21 cellular contexts compared by ENCODE assay signal in the genomic region with DNA sequence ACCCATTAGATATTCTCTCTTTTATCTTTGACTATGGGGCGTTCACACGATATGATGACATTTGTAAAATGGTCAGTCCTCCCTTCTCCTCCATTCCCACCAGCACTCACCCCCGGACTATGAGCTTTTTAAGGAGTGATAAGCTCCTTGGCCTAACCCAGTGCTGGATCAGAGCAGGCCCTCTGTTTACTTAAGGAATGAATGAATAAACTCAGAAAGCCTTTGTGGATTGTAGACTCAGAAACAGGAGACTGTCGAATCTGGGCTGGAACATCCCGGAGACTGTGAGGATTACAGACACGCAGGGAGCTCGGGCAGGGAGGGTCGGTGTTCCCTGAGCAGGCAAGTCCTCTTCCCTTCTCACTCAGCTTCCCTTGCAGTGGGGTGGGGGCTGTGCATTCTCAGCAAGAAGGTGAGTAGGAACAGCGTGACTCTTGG. TPM values are rescaled to one million over a fixed set of nuclear protein-coding genes. Genes with fewer than 3 reads are reported as not detected.
DNase-seq lines count a peak whose midpoint lies in the region; ATAC-seq, FAIRE-seq and TF ChIP-seq lines count a peak whose summit lies in the region.
"Had no signal": no experiment of that assay in that cellular context is flagged by ENCODE, and none has a peak within 500 bp of the region (broad histone marks: within the 10 kb centered on the region; RNA-seq: fewer than 3 reads in every experiment).

No MANE protein-coding gene starts in this region.

- no peaks in the 10 kb centered on the region for H3K36me3 Mint-ChIP-seq in CD4-positive, alpha-beta T cell (ENCODE audit: low read depth)
- H3K36me3 Mint-ChIP-seq: CD8-positive, alpha-beta T cell; natural killer cell treated with Interleukin-12 subunit alpha and Interleukin-12 subunit beta and Interleukin-15 and Interleukin-18, amount 100 ng/mL, for 72 hours had no signal

- H3K27me3 Mint-ChIP-seq in CD4-positive, alpha-beta T cell = no peaks in the 10 kb centered on the region

- H3K56ac ChIP-seq in H1 (replicated peaks; ENCODE audit: insufficient read length, low read depth, low read length) (no peak overlapping the region), mesendoderm (ENCODE audit: low read length) (peak overlapping the region; percentile 18)

- H3K23me2 ChIP-seq in H1 (ENCODE audit: low read depth, low read length) = no peaks in the 10 kb centered on the region; the same call in 1 of the 2 replicates

- H3K79me2 ChIP-seq in H1 (ENCODE audit: control insufficient read depth in 1 of 2, insufficient read depth in 2 of 2, low read length in 2 of 2) (no peaks in the 10 kb centered on the region), mesendoderm (ENCODE audit: control insufficient read depth, insufficient read depth, low read length) (no peaks in the 10 kb centered on the region), OCI-LY7 (ENCODE audit: insufficient read depth, low read depth, low read length) (no peaks in the 10 kb centered on the region)

- H3K18ac ChIP-seq in H1 (ENCODE audit: extremely low read depth, low read length) (no peak overlapping the region), mesendoderm (ENCODE audit: low read length) (no peak overlapping the region)

- POLR2A ChIA-PET in H1 (lab: Charles Lee; ENCODE audit: partially characterized antibody) = no interaction called here
- POLR2A ChIA-PET in OCI-LY7 (lab: Charles Lee) = interaction anchor here (0.8 to 1.2 kb wide), 2 partner anchors 12 to 22 kb away, joined by 3 read pairs; no protein-coding TSS in a partner anchor
- POLR2A ChIA-PET in CD4-positive, alpha-beta T cell (lab: Charles Lee) = no interaction called here

- H4K8ac ChIP-seq in H1 (ENCODE audit: extremely low read depth, insufficient read depth, low read length) = no peak overlapping the region
- no peak overlapping the region for H4K8ac ChIP-seq in mesendoderm (ENCODE audit: low read depth, low read length)

- H2AK5ac ChIP-seq in H1 (ENCODE audit: low read depth, low read length) (no peak overlapping the region), mesendoderm (ENCODE audit: low read length) (no peak overlapping the region)

- H3K4me1 Mint-ChIP-seq in CD4-positive, alpha-beta T cell (ENCODE audit: low read depth) = peaks cover under 1% of the 10 kb centered on the region

- FAIRE-seq in H1 (lab: Jason Lieb, UNC) = no peak
- FAIRE-seq: endothelial cell of umbilical vein had no signal

- H3K79me1 ChIP-seq in H1 (ENCODE audit: low read depth, low read length) (no peaks in the 10 kb centered on the region), mesendoderm (ENCODE audit: low read length) (no peaks in the 10 kb centered on the region)

- H2BK120ac ChIP-seq in H1 (replicated peaks; ENCODE audit: low read depth, low read length) = no peak overlapping the region
- no peak overlapping the region for H2BK120ac ChIP-seq in mesendoderm (ENCODE audit: low read depth, low read length)

- H3K4me1 ChIP-seq in H1 (replicated peaks in 1 of 4; ENCODE audit: control insufficient read depth in 3 of 4, insufficient read depth in 4 of 4, low read length in 3 of 4) (peaks cover 2 to 9% (median 6%) of the 10 kb centered on the region in 4 experiments; a peak in 3 of 7 replicates), mesendoderm (ENCODE audit: control insufficient read depth, low read depth, low read length) (peaks cover 9% of the 10 kb centered on the region), spleen (peaks cover 0 to 5% (median 0%) of the 10 kb centered on the region in 6 donors), OCI-LY7 (ENCODE audit: insufficient read depth, low read length, poor library complexity, severe bottlenecking) (no peaks in the 10 kb centered on the region)

- H2BK20ac ChIP-seq in H1 (ENCODE audit: low read length) = no peak overlapping the region

- no peak overlapping the region for H3K4ac ChIP-seq in H1 (replicated peaks; ENCODE audit: insufficient read length, low read depth, low read length)
- no peak overlapping the region for H3K4ac ChIP-seq in mesendoderm (ENCODE audit: low read depth, low read length)

- no peak for TF ChIP-seq POLR2A in H1 (IDR thresholded peaks at IDR 0.05; ENCODE audit: control extremely low read depth in 1 of 2, low read depth in 2 of 2, low read length in 2 of 2)
- no peak for TF ChIP-seq POLR2A in spleen (IDR thresholded peaks at IDR 0.05)

- H2AFZ ChIP-seq in H1 (ENCODE audit: low read length) = peak overlapping the region; percentile 53; the same call in 1 of the 2 replicates
- no peak overlapping the region for H2AFZ ChIP-seq in OCI-LY7 (ENCODE audit: low read length)

- no peak overlapping the region for H3K4me2 ChIP-seq in H1 (ENCODE audit: insufficient read depth in 1 of 2, low read depth in 2 of 2, low read length in 2 of 2)
- H3K4me2 ChIP-seq in mesendoderm (ENCODE audit: low read length) = no peak overlapping the region
- no peak overlapping the region for H3K4me2 ChIP-seq in OCI-LY7 (ENCODE audit: low read length)

- no peaks in the 10 kb centered on the region for H3K9me2 ChIP-seq in OCI-LY7 (ENCODE audit: insufficient read depth, low read length)

- no peak overlapping the region for H4K91ac ChIP-seq in H1 (replicated peaks; ENCODE audit: insufficient read length, low read length)

- H3K27me3 ChIP-seq in MG63 (no peaks in the 10 kb centered on the region), H1 (replicated peaks in 1 of 4; ENCODE audit: control insufficient read depth in 3 of 4, extremely low read depth in 1 of 4, insufficient read depth in 3 of 4, low read length in 3 of 4) (peaks cover 0 to 17% (median 12%) of the 10 kb centered on the region in 4 experiments; a peak in 6 of 7 replicates), mesendoderm (ENCODE audit: insufficient read depth, low read length, poor library complexity) (no peaks in the 10 kb centered on the region), spleen (replicated peaks in 1 of 7) (no peaks in the 10 kb centered on the region)
- H3K27me3 ChIP-seq in CD4-positive, alpha-beta T cell (ENCODE audit: control insufficient read depth, insufficient read depth, low read length) = no peaks in the 10 kb centered on the region

- H2BK15ac ChIP-seq in H1 (ENCODE audit: low read length) (no peak overlapping the region), mesendoderm (replicated peaks; ENCODE audit: low read depth) (no peak overlapping the region)

- H3K9me3 Mint-ChIP-seq in CD4-positive, alpha-beta T cell = no peaks in the 10 kb centered on the region
- H3K9me3 Mint-ChIP-seq: CD8-positive, alpha-beta T cell; dendritic cell treated with granulocyte-macrophage colony-stimulating factor and Interleukin-4, amounts not matched to agents 40 ng/mL and 50 ng/mL, for 4 days; natural killer cell treated with Interleukin-12 subunit alpha and Interleukin-12 subunit beta and Interleukin-15 and Interleukin-18, amount 100 ng/mL, for 72 hours had no signal

- H4K20me1 ChIP-seq in H1 (replicated peaks in 1 of 2; ENCODE audit: control insufficient read depth in 1 of 2, insufficient read depth in 2 of 2, low read length in 2 of 2) (no peaks in the 10 kb centered on the region), OCI-LY7 (ENCODE audit: insufficient read depth, low read length) (no peaks in the 10 kb centered on the region)

- H2BK5ac ChIP-seq in H1 (ENCODE audit: low read depth, low read length) (no peak overlapping the region), mesendoderm (ENCODE audit: low read length) (no peak overlapping the region)

- ATAC-seq in HG02759 (IDR thresholded peaks at IDR 0.05; ENCODE audit: unreplicated experiment) = no peak
- no peak for ATAC-seq in CD4-positive, alpha-beta T cell (ENCODE audit: poor library complexity)
- ATAC-seq: CD8-positive, alpha-beta T cell; natural killer cell treated with Interleukin-12 subunit alpha and Interleukin-12 subunit beta and Interleukin-15 and Interleukin-18, amount 100 ng/mL, for 72 hours had no signal

- 90% methylated on average over 9 of the region's 9 CpGs; no CpG with 5 or more reads in 1 of the 2 experiments for WGBS in H1 (ENCODE audit: extremely low coverage in 1 of 2, insufficient coverage in 1 of 2, insufficient read length in 1 of 2, insufficient replicate concordance in 2 of 2, low coverage in 1 of 2, low lambda C conversion rate in 2 of 2, missing lambda C conversion rate in 1 of 2), 2 experiments
- WGBS in mesendoderm (ENCODE audit: extremely low coverage, insufficient coverage, low lambda C conversion rate) = no CpG with 5 or more reads among the region's 9 CpGs
- WGBS in spleen, 5 donors = 84 to 98% (median 89%) methylated on average over 9 of the region's 9 CpGs

- TF ChIP-seq CTCF in H1 (IDR thresholded peaks at IDR 0.05; ENCODE audit: control extremely low read depth in 1 of 3, insufficient read depth in 1 of 3, low read depth in 1 of 3, low read length in 3 of 3) = no peak
- no peak for TF ChIP-seq CTCF in spleen (IDR thresholded peaks at IDR 0.05 in 8 of 11, conservative IDR thresholded peaks at IDR 0.05 in 3 of 11)
- no peak for TF ChIP-seq CTCF in OCI-LY7 (conservative IDR thresholded peaks at IDR 0.05; ENCODE audit: low read length)
- no peak for TF ChIP-seq CTCF in CD4-positive, alpha-beta T cell (IDR thresholded peaks at IDR 0.05)

- H3K27ac ChIP-seq in H1 (ENCODE audit: low read depth, low read length) (no peak overlapping the region), mesendoderm (ENCODE audit: low read depth, low read length) (no peak overlapping the region), spleen (no peak overlapping the region), OCI-LY7 (ENCODE audit: low read depth, low read length, poor library complexity, severe bottlenecking) (no peak overlapping the region)
- no peak overlapping the region for H3K27ac ChIP-seq in CD4-positive, alpha-beta T cell (ENCODE audit: low read depth, low read length)
- H3K27ac ChIP-seq: HL-60, thoracic aorta had no signal

- H3K27ac Mint-ChIP-seq in CD4-positive, alpha-beta T cell = no peak overlapping the region
- H3K27ac Mint-ChIP-seq: CD8-positive, alpha-beta T cell; dendritic cell treated with granulocyte-macrophage colony-stimulating factor and Interleukin-4, amounts not matched to agents 40 ng/mL and 50 ng/mL, for 4 days; natural killer cell treated with Interleukin-12 subunit alpha and Interleukin-12 subunit beta and Interleukin-15 and Interleukin-18, amount 100 ng/mL, for 72 hours had no signal

- TF ChIP-seq RAD21 in H1 (IDR thresholded peaks at IDR 0.05 in 1 of 2, conservative IDR thresholded peaks at IDR 0.05 in 1 of 2; ENCODE audit: low read depth in 2 of 2, low read length in 2 of 2) = no peak

- H4K5ac ChIP-seq in H1 (ENCODE audit: insufficient read length, low read depth, low read length) (no peak overlapping the region), mesendoderm (ENCODE audit: low read length) (no peak overlapping the region)

- no peak overlapping the region for H3K23ac ChIP-seq in H1 (ENCODE audit: insufficient read length)
- H3K23ac ChIP-seq in mesendoderm (ENCODE audit: low read length) = no peak overlapping the region

- no peak overlapping the region for H3K4me3 ChIP-seq in MG63
- no peak overlapping the region for H3K4me3 ChIP-seq in H1 (ENCODE audit: extremely low read depth in 1 of 4, insufficient read depth in 2 of 4, low read depth in 3 of 4, low read length in 4 of 4)
- no peak overlapping the region for H3K4me3 ChIP-seq in mesendoderm (ENCODE audit: low read length)
- H3K4me3 ChIP-seq in spleen = no peak overlapping the region
- H3K4me3 ChIP-seq in OCI-LY7 (ENCODE audit: low read depth, low read length, poor library complexity, severe bottlenecking) = no peak overlapping the region
- H3K4me3 ChIP-seq: thoracic aorta had no signal

- CTCF ChIA-PET in H1 (lab: Charles Lee; ENCODE audit: partially characterized antibody) (interaction anchor here (0.9 to 1.4 kb wide), 7 partner anchors 9 to 77 kb away, joined by 3 to 8 read pairs (median 4); no protein-coding TSS in a partner anchor), OCI-LY7 (lab: Charles Lee; ENCODE audit: unreplicated experiment) (no interaction called here)
- CTCF ChIA-PET in CD4-positive, alpha-beta T cell (lab: Charles Lee) = no interaction called here

- BruUV-seq in OCI-LY7 (replicated peaks; lab: Mats Ljungman, UMichigan) = no TSS peak

- TF ChIP-seq EP300 in H1 (IDR thresholded peaks at IDR 0.05; ENCODE audit: borderline replicate concordance in 1 of 2, low read depth in 2 of 2, low read length in 2 of 2) = no peak

- no peak overlapping the region for H3K14ac ChIP-seq in H1 (ENCODE audit: insufficient read length)

- H3K9ac ChIP-seq in H1 (replicated peaks in 1 of 4; ENCODE audit: extremely low read depth in 1 of 4, low read depth in 3 of 4, low read length in 3 of 4) (no peak overlapping the region), mesendoderm (ENCODE audit: low read length) (no peak overlapping the region)

- H3K9me3 ChIP-seq in MG63 (no peaks in the 10 kb centered on the region), H1 (ENCODE audit: insufficient read depth in 2 of 2, low read depth in 1 of 2, low read length in 1 of 2) (no peaks in the 10 kb centered on the region), spleen (no peaks in the 10 kb centered on the region), OCI-LY7 (ENCODE audit: low read length) (no peaks in the 10 kb centered on the region)
- no peaks in the 10 kb centered on the region for H3K9me3 ChIP-seq in CD4-positive, alpha-beta T cell (ENCODE audit: control insufficient read depth, low read length)
- H3K9me3 ChIP-seq: thoracic aorta had no signal

- no peak overlapping the region for H3K4me3 Mint-ChIP-seq in CD4-positive, alpha-beta T cell
- H3K4me3 Mint-ChIP-seq: CD8-positive, alpha-beta T cell; dendritic cell treated with granulocyte-macrophage colony-stimulating factor and Interleukin-4, amounts not matched to agents 40 ng/mL and 50 ng/mL, for 4 days; natural killer cell treated with Interleukin-12 subunit alpha and Interleukin-12 subunit beta and Interleukin-15 and Interleukin-18, amount 100 ng/mL, for 72 hours had no signal

- intact Hi-C loops in spleen (cut with DNase I; ENCODE audit: low total_unique reads) = no loop called here
- intact Hi-C loops in OCI-LY7 (cut with micrococcal nuclease; ENCODE audit: unreplicated experiment) = no loop called here
- intact Hi-C loops in CD4-positive, alpha-beta T cell (cut with DNase I, micrococcal nuclease) = no loop called here

- no peak overlapping the region for H2BK12ac ChIP-seq in H1 (ENCODE audit: low read depth, low read length)

- DNase-seq in MG63 (peak; percentile 21), H1 (ENCODE audit: low read depth in 1 of 2, low spot score in 2 of 2) (no peak), mesendoderm (peak; percentile 42), spleen (peak; percentile 53), OCI-LY7 (ENCODE audit: low spot score) (no peak)
- no peak for DNase-seq in CD4-positive, alpha-beta T cell
- no peak for DNase-seq in activated CD4-positive, alpha-beta T cell treated with anti-CD3 and anti-CD28 coated beads, Interleukin-2, amount 50 U/mL, for 4 hours
- DNase-seq: activated CD4-positive, alpha-beta T cell treated with anti-CD3 and anti-CD28 coated beads for 48 hours; activated CD8-positive, alpha-beta memory T cell treated with anti-CD3 and anti-CD28 coated beads, Interleukin-2, amount 50 U/mL, for 4 hours; DMS79 treated with DMSO at 0.1 percent for 48 hours; NCI-H1930; NCI-H345; NK-92 treated with Interleukin-12 subunit alpha and Interleukin-12 subunit beta, amount 100 ng/mL, for 24 hours; stimulated activated CD4-positive, alpha-beta T cell treated with anti-CD3 and anti-CD28 coated beads, Interleukin-15, amount 100 ng/mL, for 24 hours had no signal

- H3K36me3 ChIP-seq in MG63 (no peaks in the 10 kb centered on the region), H1 (ENCODE audit: control insufficient read depth in 2 of 4, insufficient read depth in 4 of 4, low read length in 3 of 4) (no peaks in the 10 kb centered on the region), mesendoderm (ENCODE audit: control insufficient read depth, insufficient read depth, low read length) (no peaks in the 10 kb centered on the region), spleen (no peaks in the 10 kb centered on the region), OCI-LY7 (ENCODE audit: insufficient read depth, low read length) (no peaks in the 10 kb centered on the region)
- H3K36me3 ChIP-seq: thoracic aorta had no signal

RNA-seq across cellular contexts. Expression of a gene that starts 6.8 kb away (rescaled TPM):
- 17.8 and 20.5 TPM in 2 replicates for total RNA-seq in MG63 (2014; rRNA removed; shearing (Covaris generic); ENCODE audit: low replicate concordance)
- 6.2 and 6.9 TPM in 2 replicates for total RNA-seq in H1 (2021; fragmentation: NEBNext Ultra II Directional; extraction: Animal tissue kit (Norgen Biotek cat#: 25700))
- polyA plus RNA-seq in H1 (2011; rRNA removed) (3.9 and 5.8 TPM in 2 replicates), spleen (10 to 100 TPM in 1 of 3 donors, 1 to 10 TPM in 2; 4.9 to 11.8 (median 5.8) TPM)
- polyA plus RNA-seq in H1 (2011; cell fraction: cytosol; rRNA removed) = 4.1 TPM
- polyA plus RNA-seq in H1 (2011; cell fraction: nucleus; rRNA removed) = 4.5 TPM
- polyA plus RNA-seq in H1 (2012, experiment 1 of 2) = 3.1 to 4.4 TPM (median 4.3 TPM) in 4 replicates
- 3.8 TPM for polyA plus RNA-seq in H1 (2012, experiment 2 of 2)
- polyA plus RNA-seq in H1 (2013, experiment 1 of 2) = 3.6 TPM
- 3.8 TPM for polyA plus RNA-seq in H1 (2013, experiment 2 of 2)
- 3.4 and 3.7 TPM in 2 replicates for polyA minus RNA-seq in H1 (2011; rRNA and poly(A)+ RNA removed)
- 4.0 TPM for polyA minus RNA-seq in H1 (2011; cell fraction: cytosol; rRNA and poly(A)+ RNA removed)
- polyA minus RNA-seq in H1 (2011; cell fraction: nucleus; rRNA and poly(A)+ RNA removed) = 3.2 TPM
- polyA plus RNA-seq in mesendoderm (2013, experiment 1 of 2) = 4.7 TPM
- polyA plus RNA-seq in mesendoderm (2013, experiment 2 of 2) = 5.0 TPM
- total RNA-seq in spleen (10 to 100 TPM; 12.6 to 34.1 (median 27.1) TPM), OCI-LY7 (2022) (2.2 and 3.7 TPM in 2 replicates)
- 0.95 and 0.98 TPM in 2 replicates for total RNA-seq in OCI-LY7 (2014; rRNA removed; shearing (Covaris generic))
- under 1 TPM; 0.67 to 0.85 TPM for total RNA-seq in CD4-positive, alpha-beta T cell

Comparison
In these comparisons a context has a peak if more than half of its experiments do, and no peak if none do; other contexts are left out.
1. DNase-seq: peak in MG63 (single experiment), mesendoderm (single experiment) and spleen (single experiment); none in H1 (0 of 2), OCI-LY7 (single experiment), CD4-positive, alpha-beta T cell (0 of 10) and activated CD4-positive, alpha-beta T cell treated with anti-CD3 and anti-CD28 coated beads, Interleukin-2, amount 50 U/mL, for 4 hours (0 of 2).